In the genomic region with DNA sequence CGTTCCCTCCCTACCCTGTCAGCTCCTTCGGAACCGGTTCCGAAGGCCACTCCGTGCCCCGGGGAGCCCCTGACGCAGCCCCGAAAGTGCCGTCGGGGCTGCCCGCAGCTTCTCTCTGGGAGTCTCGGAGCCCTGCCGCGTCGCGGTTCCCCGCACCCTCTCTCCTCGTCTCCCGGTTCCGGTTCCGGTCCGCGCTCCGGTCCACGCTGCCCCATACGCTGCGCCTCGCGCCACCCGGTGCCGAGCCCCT, we compare ENCODE assay signal across 1 cellular context.
A peak's percentile ranks its signal among the peaks of the same experiment; 100 is the strongest.
TF ChIP-seq lines count a peak whose summit lies in the region.

No MANE protein-coding gene starts in this region.

TF ChIP-seq in HepG2, 621 proteins besides CTCF, POLR2A, EP300 and RAD21 (continued from another document and continues in another):
- TF ChIP-seq, protein P1, sequence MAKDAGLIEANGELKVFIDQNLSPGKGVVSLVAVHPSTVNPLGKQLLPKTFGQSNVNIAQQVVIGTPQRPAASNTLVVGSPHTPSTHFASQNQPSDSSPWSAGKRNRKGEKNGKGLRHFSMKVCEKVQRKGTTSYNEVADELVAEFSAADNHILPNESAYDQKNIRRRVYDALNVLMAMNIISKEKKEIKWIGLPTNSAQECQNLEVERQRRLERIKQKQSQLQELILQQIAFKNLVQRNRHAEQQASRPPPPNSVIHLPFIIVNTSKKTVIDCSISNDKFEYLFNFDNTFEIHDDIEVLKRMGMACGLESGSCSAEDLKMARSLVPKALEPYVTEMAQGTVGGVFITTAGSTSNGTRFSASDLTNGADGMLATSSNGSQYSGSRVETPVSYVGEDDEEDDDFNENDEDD (CRISPR knock-in tag; IDR thresholded peaks at IDR 0.05; ENCODE audit: borderline replicate concordance): peak; percentile 27; the same call in 1 of the 2 replicates
- no peak for TF ChIP-seq NR2F1 (CRISPR knock-in tag; IDR thresholded peaks at IDR 0.05)
- TF ChIP-seq NR1H2 (CRISPR knock-in tag; IDR thresholded peaks at IDR 0.05; ENCODE audit: borderline replicate concordance, low read depth): peak; percentile 59; the same call in 1 of the 2 replicates
- TF ChIP-seq ZNF34 (CRISPR knock-in tag; IDR thresholded peaks at IDR 0.05; ENCODE audit: borderline replicate concordance): no peak
- no peak for TF ChIP-seq PTBP1 (IDR thresholded peaks at IDR 0.05; ENCODE audit: low read depth, low read length, poor library complexity, severe bottlenecking)
- TF ChIP-seq, protein P2, sequence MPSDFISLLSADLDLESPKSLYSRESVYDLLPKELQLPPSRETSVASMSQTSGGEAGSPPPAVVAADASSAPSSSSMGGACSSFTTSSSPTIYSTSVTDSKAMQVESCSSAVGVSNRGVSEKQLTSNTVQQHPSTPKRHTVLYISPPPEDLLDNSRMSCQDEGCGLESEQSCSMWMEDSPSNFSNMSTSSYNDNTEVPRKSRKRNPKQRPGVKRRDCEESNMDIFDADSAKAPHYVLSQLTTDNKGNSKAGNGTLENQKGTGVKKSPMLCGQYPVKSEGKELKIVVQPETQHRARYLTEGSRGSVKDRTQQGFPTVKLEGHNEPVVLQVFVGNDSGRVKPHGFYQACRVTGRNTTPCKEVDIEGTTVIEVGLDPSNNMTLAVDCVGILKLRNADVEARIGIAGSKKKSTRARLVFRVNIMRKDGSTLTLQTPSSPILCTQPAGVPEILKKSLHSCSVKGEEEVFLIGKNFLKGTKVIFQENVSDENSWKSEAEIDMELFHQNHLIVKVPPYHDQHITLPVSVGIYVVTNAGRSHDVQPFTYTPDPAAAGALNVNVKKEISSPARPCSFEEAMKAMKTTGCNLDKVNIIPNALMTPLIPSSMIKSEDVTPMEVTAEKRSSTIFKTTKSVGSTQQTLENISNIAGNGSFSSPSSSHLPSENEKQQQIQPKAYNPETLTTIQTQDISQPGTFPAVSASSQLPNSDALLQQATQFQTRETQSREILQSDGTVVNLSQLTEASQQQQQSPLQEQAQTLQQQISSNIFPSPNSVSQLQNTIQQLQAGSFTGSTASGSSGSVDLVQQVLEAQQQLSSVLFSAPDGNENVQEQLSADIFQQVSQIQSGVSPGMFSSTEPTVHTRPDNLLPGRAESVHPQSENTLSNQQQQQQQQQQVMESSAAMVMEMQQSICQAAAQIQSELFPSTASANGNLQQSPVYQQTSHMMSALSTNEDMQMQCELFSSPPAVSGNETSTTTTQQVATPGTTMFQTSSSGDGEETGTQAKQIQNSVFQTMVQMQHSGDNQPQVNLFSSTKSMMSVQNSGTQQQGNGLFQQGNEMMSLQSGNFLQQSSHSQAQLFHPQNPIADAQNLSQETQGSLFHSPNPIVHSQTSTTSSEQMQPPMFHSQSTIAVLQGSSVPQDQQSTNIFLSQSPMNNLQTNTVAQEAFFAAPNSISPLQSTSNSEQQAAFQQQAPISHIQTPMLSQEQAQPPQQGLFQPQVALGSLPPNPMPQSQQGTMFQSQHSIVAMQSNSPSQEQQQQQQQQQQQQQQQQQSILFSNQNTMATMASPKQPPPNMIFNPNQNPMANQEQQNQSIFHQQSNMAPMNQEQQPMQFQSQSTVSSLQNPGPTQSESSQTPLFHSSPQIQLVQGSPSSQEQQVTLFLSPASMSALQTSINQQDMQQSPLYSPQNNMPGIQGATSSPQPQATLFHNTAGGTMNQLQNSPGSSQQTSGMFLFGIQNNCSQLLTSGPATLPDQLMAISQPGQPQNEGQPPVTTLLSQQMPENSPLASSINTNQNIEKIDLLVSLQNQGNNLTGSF (CRISPR knock-in tag; IDR thresholded peaks at IDR 0.05): peak; percentile 53; the same call in 1 of the 2 replicates
- TF ChIP-seq, protein P3, sequence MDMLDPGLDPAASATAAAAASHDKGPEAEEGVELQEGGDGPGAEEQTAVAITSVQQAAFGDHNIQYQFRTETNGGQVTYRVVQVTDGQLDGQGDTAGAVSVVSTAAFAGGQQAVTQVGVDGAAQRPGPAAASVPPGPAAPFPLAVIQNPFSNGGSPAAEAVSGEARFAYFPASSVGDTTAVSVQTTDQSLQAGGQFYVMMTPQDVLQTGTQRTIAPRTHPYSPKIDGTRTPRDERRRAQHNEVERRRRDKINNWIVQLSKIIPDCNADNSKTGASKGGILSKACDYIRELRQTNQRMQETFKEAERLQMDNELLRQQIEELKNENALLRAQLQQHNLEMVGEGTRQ (IDR thresholded peaks at IDR 0.05; ENCODE audit: low read depth, low read length): no peak
- TF ChIP-seq, protein P3 (CRISPR knock-in tag; IDR thresholded peaks at IDR 0.05; ENCODE audit: borderline replicate concordance): no peak
- TF ChIP-seq XBP1 (CRISPR knock-in tag; IDR thresholded peaks at IDR 0.05): no peak
- TF ChIP-seq ZNF605 (CRISPR knock-in tag; IDR thresholded peaks at IDR 0.05): no peak
- no peak for TF ChIP-seq RCOR2 (CRISPR knock-in tag; IDR thresholded peaks at IDR 0.05)
- TF ChIP-seq ZNF670 (CRISPR knock-in tag; IDR thresholded peaks at IDR 0.05; ENCODE audit: borderline replicate concordance): no peak; the same call in 1 of the 2 replicates
- no peak for TF ChIP-seq ZNF292 (CRISPR knock-in tag; IDR thresholded peaks at IDR 0.05; ENCODE audit: borderline replicate concordance, low read depth)
- TF ChIP-seq ZNF251 (CRISPR knock-in tag; IDR thresholded peaks at IDR 0.05): no peak
- no peak for TF ChIP-seq ZNF549 (CRISPR knock-in tag; IDR thresholded peaks at IDR 0.05)
- TF ChIP-seq ZNF879 (CRISPR knock-in tag; IDR thresholded peaks at IDR 0.05): 0 out of 2 replicates have a peak, but pooled peaks have one; percentile 93
- TF ChIP-seq, protein P4, sequence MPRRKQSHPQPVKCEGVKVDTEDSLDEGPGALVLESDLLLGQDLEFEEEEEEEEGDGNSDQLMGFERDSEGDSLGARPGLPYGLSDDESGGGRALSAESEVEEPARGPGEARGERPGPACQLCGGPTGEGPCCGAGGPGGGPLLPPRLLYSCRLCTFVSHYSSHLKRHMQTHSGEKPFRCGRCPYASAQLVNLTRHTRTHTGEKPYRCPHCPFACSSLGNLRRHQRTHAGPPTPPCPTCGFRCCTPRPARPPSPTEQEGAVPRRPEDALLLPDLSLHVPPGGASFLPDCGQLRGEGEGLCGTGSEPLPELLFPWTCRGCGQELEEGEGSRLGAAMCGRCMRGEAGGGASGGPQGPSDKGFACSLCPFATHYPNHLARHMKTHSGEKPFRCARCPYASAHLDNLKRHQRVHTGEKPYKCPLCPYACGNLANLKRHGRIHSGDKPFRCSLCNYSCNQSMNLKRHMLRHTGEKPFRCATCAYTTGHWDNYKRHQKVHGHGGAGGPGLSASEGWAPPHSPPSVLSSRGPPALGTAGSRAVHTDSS (CRISPR knock-in tag; conservative IDR thresholded peaks at IDR 0.05): no peak
- peak; percentile 43; the same call in 1 of the 2 replicates for TF ChIP-seq BORCS8-MEF2B (CRISPR knock-in tag; IDR thresholded peaks at IDR 0.05)
- peak; percentile 72 for TF ChIP-seq ZNF781 (CRISPR knock-in tag; IDR thresholded peaks at IDR 0.05; ENCODE audit: borderline replicate concordance, not compliant biosample characterization)
- no peak for TF ChIP-seq NFYB (CRISPR knock-in tag; IDR thresholded peaks at IDR 0.05)
- no peak for TF ChIP-seq GLI4 (CRISPR knock-in tag; IDR thresholded peaks at IDR 0.05; ENCODE audit: borderline replicate concordance)
- TF ChIP-seq, protein P5, sequence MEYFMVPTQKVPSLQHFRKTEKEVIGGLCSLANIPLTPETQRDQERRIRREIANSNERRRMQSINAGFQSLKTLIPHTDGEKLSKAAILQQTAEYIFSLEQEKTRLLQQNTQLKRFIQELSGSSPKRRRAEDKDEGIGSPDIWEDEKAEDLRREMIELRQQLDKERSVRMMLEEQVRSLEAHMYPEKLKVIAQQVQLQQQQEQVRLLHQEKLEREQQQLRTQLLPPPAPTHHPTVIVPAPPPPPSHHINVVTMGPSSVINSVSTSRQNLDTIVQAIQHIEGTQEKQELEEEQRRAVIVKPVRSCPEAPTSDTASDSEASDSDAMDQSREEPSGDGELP (IDR thresholded peaks at IDR 0.05; ENCODE audit: borderline replicate concordance, low read depth): no peak
- peak; percentile 37; the same call in 1 of the 2 replicates for TF ChIP-seq SATB2 (CRISPR knock-in tag; IDR thresholded peaks at IDR 0.05)
- TF ChIP-seq, protein P6, sequence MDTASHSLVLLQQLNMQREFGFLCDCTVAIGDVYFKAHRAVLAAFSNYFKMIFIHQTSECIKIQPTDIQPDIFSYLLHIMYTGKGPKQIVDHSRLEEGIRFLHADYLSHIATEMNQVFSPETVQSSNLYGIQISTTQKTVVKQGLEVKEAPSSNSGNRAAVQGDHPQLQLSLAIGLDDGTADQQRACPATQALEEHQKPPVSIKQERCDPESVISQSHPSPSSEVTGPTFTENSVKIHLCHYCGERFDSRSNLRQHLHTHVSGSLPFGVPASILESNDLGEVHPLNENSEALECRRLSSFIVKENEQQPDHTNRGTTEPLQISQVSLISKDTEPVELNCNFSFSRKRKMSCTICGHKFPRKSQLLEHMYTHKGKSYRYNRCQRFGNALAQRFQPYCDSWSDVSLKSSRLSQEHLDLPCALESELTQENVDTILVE (CRISPR knock-in tag; IDR thresholded peaks at IDR 0.05): no peak
- TF ChIP-seq ZNF598 (CRISPR knock-in tag; IDR thresholded peaks at IDR 0.05; ENCODE audit: borderline replicate concordance): no peak
- no peak for TF ChIP-seq ZFP36L2 (CRISPR knock-in tag; IDR thresholded peaks at IDR 0.05)
- TF ChIP-seq ZC3H4 (CRISPR knock-in tag; IDR thresholded peaks at IDR 0.05; ENCODE audit: borderline replicate concordance): no peak
- no peak for TF ChIP-seq GATA4 (IDR thresholded peaks at IDR 0.05; ENCODE audit: borderline replicate concordance, low read depth)
- peak; percentile 54; the same call in 1 of the 2 replicates for TF ChIP-seq ZNF501 (CRISPR knock-in tag; IDR thresholded peaks at IDR 0.05)
- TF ChIP-seq ZNF329 (CRISPR knock-in tag; IDR thresholded peaks at IDR 0.05; ENCODE audit: low read depth): no peak
- TF ChIP-seq, protein P7, sequence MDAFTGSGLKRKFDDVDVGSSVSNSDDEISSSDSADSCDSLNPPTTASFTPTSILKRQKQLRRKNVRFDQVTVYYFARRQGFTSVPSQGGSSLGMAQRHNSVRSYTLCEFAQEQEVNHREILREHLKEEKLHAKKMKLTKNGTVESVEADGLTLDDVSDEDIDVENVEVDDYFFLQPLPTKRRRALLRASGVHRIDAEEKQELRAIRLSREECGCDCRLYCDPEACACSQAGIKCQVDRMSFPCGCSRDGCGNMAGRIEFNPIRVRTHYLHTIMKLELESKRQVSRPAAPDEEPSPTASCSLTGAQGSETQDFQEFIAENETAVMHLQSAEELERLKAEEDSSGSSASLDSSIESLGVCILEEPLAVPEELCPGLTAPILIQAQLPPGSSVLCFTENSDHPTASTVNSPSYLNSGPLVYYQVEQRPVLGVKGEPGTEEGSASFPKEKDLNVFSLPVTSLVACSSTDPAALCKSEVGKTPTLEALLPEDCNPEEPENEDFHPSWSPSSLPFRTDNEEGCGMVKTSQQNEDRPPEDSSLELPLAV (CRISPR knock-in tag; conservative IDR thresholded peaks at IDR 0.05; ENCODE audit: low read depth): no peak
- no peak for TF ChIP-seq ZNF234 (CRISPR knock-in tag; conservative IDR thresholded peaks at IDR 0.05)
- TF ChIP-seq, protein P8, sequence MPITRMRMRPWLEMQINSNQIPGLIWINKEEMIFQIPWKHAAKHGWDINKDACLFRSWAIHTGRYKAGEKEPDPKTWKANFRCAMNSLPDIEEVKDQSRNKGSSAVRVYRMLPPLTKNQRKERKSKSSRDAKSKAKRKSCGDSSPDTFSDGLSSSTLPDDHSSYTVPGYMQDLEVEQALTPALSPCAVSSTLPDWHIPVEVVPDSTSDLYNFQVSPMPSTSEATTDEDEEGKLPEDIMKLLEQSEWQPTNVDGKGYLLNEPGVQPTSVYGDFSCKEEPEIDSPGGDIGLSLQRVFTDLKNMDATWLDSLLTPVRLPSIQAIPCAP (CRISPR knock-in tag; IDR thresholded peaks at IDR 0.05; ENCODE audit: low read depth): no peak
- TF ChIP-seq PHF8 (CRISPR knock-in tag; IDR thresholded peaks at IDR 0.05): no peak
- TF ChIP-seq FOXC1 (CRISPR knock-in tag; IDR thresholded peaks at IDR 0.05; ENCODE audit: borderline replicate concordance): no peak
- 0 out of 2 replicates have a peak, but pooled peaks have one; percentile 48 for TF ChIP-seq ZNF333 (CRISPR knock-in tag; IDR thresholded peaks at IDR 0.05; ENCODE audit: borderline replicate concordance)
- no peak for TF ChIP-seq ZNF225 (CRISPR knock-in tag; IDR thresholded peaks at IDR 0.05)
- TF ChIP-seq KDM4B (CRISPR knock-in tag; IDR thresholded peaks at IDR 0.05): no peak
- TF ChIP-seq ZNF180 (CRISPR knock-in tag; IDR thresholded peaks at IDR 0.05; ENCODE audit: borderline replicate concordance, low read depth): no peak
- no peak for TF ChIP-seq ZNF563 (CRISPR knock-in tag; IDR thresholded peaks at IDR 0.05)
- TF ChIP-seq KLF16 (CRISPR knock-in tag; IDR thresholded peaks at IDR 0.05): no peak
- TF ChIP-seq, protein P9, sequence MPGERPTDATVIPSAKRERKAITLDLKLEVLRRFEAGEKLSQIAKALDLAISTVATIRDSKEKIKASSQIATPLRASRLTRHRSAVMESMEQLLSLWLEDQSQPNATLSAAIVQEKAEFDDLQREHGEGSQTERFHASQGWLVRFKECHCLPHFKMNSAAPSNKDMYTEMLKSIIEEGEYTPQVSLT (CRISPR knock-in tag; IDR thresholded peaks at IDR 0.05; ENCODE audit: borderline replicate concordance, low read depth): no peak
- TF ChIP-seq, protein P10, sequence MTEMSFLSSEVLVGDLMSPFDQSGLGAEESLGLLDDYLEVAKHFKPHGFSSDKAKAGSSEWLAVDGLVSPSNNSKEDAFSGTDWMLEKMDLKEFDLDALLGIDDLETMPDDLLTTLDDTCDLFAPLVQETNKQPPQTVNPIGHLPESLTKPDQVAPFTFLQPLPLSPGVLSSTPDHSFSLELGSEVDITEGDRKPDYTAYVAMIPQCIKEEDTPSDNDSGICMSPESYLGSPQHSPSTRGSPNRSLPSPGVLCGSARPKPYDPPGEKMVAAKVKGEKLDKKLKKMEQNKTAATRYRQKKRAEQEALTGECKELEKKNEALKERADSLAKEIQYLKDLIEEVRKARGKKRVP (CRISPR knock-in tag; IDR thresholded peaks at IDR 0.05): no peak
- TF ChIP-seq, protein P11, sequence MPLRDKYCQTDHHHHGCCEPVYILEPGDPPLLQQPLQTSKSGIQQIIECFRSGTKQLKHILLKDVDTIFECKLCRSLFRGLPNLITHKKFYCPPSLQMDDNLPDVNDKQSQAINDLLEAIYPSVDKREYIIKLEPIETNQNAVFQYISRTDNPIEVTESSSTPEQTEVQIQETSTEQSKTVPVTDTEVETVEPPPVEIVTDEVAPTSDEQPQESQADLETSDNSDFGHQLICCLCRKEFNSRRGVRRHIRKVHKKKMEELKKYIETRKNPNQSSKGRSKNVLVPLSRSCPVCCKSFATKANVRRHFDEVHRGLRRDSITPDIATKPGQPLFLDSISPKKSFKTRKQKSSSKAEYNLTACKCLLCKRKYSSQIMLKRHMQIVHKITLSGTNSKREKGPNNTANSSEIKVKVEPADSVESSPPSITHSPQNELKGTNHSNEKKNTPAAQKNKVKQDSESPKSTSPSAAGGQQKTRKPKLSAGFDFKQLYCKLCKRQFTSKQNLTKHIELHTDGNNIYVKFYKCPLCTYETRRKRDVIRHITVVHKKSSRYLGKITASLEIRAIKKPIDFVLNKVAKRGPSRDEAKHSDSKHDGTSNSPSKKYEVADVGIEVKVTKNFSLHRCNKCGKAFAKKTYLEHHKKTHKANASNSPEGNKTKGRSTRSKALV (CRISPR knock-in tag; IDR thresholded peaks at IDR 0.05): peak; percentile 69; the same call in 1 of the 2 replicates
- no peak for TF ChIP-seq GZF1 (CRISPR knock-in tag; IDR thresholded peaks at IDR 0.05)
- TF ChIP-seq ZNF558 (CRISPR knock-in tag; IDR thresholded peaks at IDR 0.05; ENCODE audit: borderline replicate concordance): no peak; the same call in 1 of the 2 replicates
